Comparison of ENCODE assay signal across 9 cellular contexts in the genomic region with DNA sequence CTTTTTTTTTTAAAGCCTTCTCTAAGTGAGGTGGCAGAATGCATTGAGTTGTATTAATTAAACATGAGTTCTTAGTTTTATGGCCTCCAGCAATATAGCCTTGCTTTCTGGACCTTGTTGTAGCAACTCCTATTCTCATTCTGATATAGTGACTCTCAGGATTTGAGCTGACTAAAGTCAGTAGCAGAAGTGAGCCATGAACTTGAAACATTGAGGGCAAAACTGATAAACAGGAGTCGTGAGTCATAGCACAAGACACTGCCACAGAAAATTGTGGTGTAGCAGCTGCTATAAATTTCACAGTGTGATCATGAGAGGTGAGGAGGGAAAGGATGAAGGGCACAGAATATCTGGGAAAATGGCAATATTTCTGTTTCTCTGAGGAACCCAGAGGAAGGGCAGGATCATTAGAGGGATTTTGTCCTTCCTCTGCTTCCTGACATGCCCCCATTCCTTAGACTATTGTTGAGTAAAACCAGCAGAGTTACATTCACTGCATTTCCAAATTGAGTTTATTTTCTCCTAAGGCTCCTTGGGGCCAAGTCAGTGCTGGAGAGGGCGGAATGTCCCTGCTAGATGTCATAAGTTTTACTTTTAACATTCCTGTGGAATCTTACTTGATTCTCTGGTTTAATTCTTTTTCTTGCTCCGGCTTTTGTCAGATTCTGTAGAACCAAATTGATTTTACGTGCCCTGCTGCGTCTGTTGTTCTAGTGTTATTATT. TPM values are rescaled to one million over a fixed set of nuclear protein-coding genes. Genes with fewer than 3 reads are reported as not detected.
DNase-seq lines count a peak whose midpoint lies in the region; ATAC-seq and TF ChIP-seq lines count a peak whose summit lies in the region.
"Had no signal": no experiment of that assay in that cellular context is flagged by ENCODE, and none has a peak within 500 bp of the region (broad histone marks: within the 10 kb centered on the region; RNA-seq: fewer than 3 reads in every experiment).

No MANE protein-coding gene starts in this region.

- H3K27me3 Mint-ChIP-seq in CD14-positive monocyte (ENCODE audit: low read depth in 3 of 3) = peaks cover 0 to 1% (median 0%) of the 10 kb centered on the region in 3 donors

- peak overlapping the region in 2 of 7 donors; percentile 2 to 56 for H3K27ac Mint-ChIP-seq in CD14-positive monocyte

- DNase-seq in HS-5 (ENCODE audit: low read depth) (peak; percentile 10), mammary epithelial cell (peak; percentile 46), CD14-positive monocyte (ENCODE audit: low spot score) (no peak), colonic mucosa (no peak), SKM-1 treated with dmso at 0.1 percent for 144 hours (lab: John Stamatoyannopoulos, UW; ENCODE audit: unreplicated experiment) (no peak), 8988T (no peak)

- H3K4me3 ChIP-seq in mammary epithelial cell (replicated peaks in 1 of 3; ENCODE audit: insufficient read depth in 1 of 3, low read depth in 2 of 3, low read length in 3 of 3) = no peak overlapping the region
- no peak overlapping the region for H3K4me3 ChIP-seq in colonic mucosa
- H3K4me3 ChIP-seq: PC-9 had no signal

- H3K4me1 ChIP-seq in mammary epithelial cell (ENCODE audit: insufficient read depth, low read length) = no peaks in the 10 kb centered on the region
- no peaks in the 10 kb centered on the region for H3K4me1 ChIP-seq in colonic mucosa

- in situ Hi-C loops in mammary epithelial cell (cut with MboI; ENCODE audit: low sequenced_read_pairs in 2 of 2) = no loop called here

- H3K36me3 ChIP-seq in mammary epithelial cell (ENCODE audit: insufficient read depth, low read length) (no peaks in the 10 kb centered on the region), colonic mucosa (no peaks in the 10 kb centered on the region)

- no TSS peak for BruUV-seq in mammary epithelial cell (replicated peaks; lab: Mats Ljungman, UMichigan)

- no peak overlapping the region for H3K27ac ChIP-seq in mammary epithelial cell (ENCODE audit: insufficient read depth, low read depth, low read length)
- H3K27ac ChIP-seq in colonic mucosa = no peak overlapping the region
- H3K27ac ChIP-seq: PC-9 had no signal

- CTCF ChIA-PET in mammary epithelial cell (lab: Charles Lee; ENCODE audit: low non-redundant PET) = interaction anchor here (0.8 kb wide), 1 partner anchor 68 kb away, joined by 7 read pairs; no protein-coding TSS in a partner anchor

- H3K27me3 ChIP-seq in mammary epithelial cell (ENCODE audit: insufficient read depth, low read length) = peaks cover 2% of the 10 kb centered on the region
- H3K27me3 ChIP-seq in colonic mucosa = no peaks in the 10 kb centered on the region

- dilution Hi-C loops in mammary epithelial cell (cut with HindIII; ENCODE audit: low sequenced_read_pairs) = no loop called here

- H4K20me1 ChIP-seq in mammary epithelial cell (ENCODE audit: insufficient read depth, low read length) = no peaks in the 10 kb centered on the region

- ATAC-seq in GM18505 (IDR thresholded peaks at IDR 0.05; ENCODE audit: unreplicated experiment) = peak; percentile 91
- peak; percentile 99 for ATAC-seq in GM21529 (IDR thresholded peaks at IDR 0.05; ENCODE audit: unreplicated experiment)

- H3K4me1 Mint-ChIP-seq in CD14-positive monocyte = peaks cover 20% of the 10 kb centered on the region

- intact Hi-C loops in mammary epithelial cell (cut with micrococcal nuclease) = no loop called here
- intact Hi-C loops in CD14-positive monocyte (cut with micrococcal nuclease) = no loop called here
- intact Hi-C loops in colonic mucosa (cut with DNase I) = no loop called here

- no peak for TF ChIP-seq POLR2A in GM18505 (IDR thresholded peaks at IDR 0.05; ENCODE audit: borderline replicate concordance, extremely low read depth, insufficient read depth, insufficient read length)

- TF ChIP-seq CTCF in mammary epithelial cell (conservative IDR thresholded peaks at IDR 0.05 in 1 of 2, IDR thresholded peaks at IDR 0.05 in 1 of 2; ENCODE audit: extremely low read depth in 1 of 2, insufficient read depth in 1 of 2, low read depth in 1 of 2, low read length in 2 of 2) = no peak
- TF ChIP-seq CTCF in CD14-positive monocyte (IDR thresholded peaks at IDR 0.05) = no peak
- TF ChIP-seq CTCF in colonic mucosa (IDR thresholded peaks at IDR 0.05) = no peak

- no peak overlapping the region for H3K4me2 ChIP-seq in mammary epithelial cell (ENCODE audit: insufficient read depth, low read depth, low read length)
- H3K4me2 ChIP-seq: PC-9 had no signal

- no peak overlapping the region for H2AFZ ChIP-seq in mammary epithelial cell (ENCODE audit: low read depth, low read length)
- H2AFZ ChIP-seq: PC-9 had no signal

- no peaks in the 10 kb centered on the region for H3K79me2 ChIP-seq in mammary epithelial cell (ENCODE audit: insufficient read depth, low read length)

- H3K36me3 Mint-ChIP-seq in CD14-positive monocyte = peaks cover 0 to 6% of the 10 kb centered on the region in 2 donors

- H3K9me3 Mint-ChIP-seq in CD14-positive monocyte = peaks cover 0 to 1% (median 0%) of the 10 kb centered on the region in 7 donors

- 87% methylated on average over 5 of the region's 5 CpGs for WGBS in mammary epithelial cell (ENCODE audit: low coverage, missing lambda C conversion rate)

- H3K4me3 Mint-ChIP-seq in CD14-positive monocyte = no peak overlapping the region

- H3K9ac ChIP-seq in mammary epithelial cell (ENCODE audit: insufficient read depth, low read length) = no peak overlapping the region
- H3K9ac ChIP-seq in colonic mucosa (ENCODE audit: low read depth in 2 of 2, low read length in 2 of 2) = no peak overlapping the region

- H3K9me3 ChIP-seq in mammary epithelial cell (replicated peaks; ENCODE audit: insufficient read depth, low read length) (no peaks in the 10 kb centered on the region), colonic mucosa (no peaks in the 10 kb centered on the region)

RNA-seq across cellular contexts. Expression of gene KLRG1, which starts 7.5 kb away (rescaled TPM):
- total RNA-seq in mammary epithelial cell = under 1 TPM in 1 of 2 donors, not detected in 1; 0.35 TPM
- polyA plus RNA-seq in mammary epithelial cell = 0.40 TPM
- polyA minus RNA-seq in mammary epithelial cell = not detected
- 1 to 10 TPM; 2.3 to 3.4 TPM for polyA plus RNA-seq in CD14-positive monocyte
- 1 to 10 TPM in 1 of 2 donors, under 1 TPM in 1; 0.54 to 1.0 TPM for total RNA-seq in colonic mucosa

RNA-seq across cellular contexts. Expression of gene M6PR, which starts 47.4 kb away (rescaled TPM):
- total RNA-seq in mammary epithelial cell = 100 to 1,000 TPM; 117 to 165 TPM
- polyA plus RNA-seq in mammary epithelial cell = 108 TPM
- 319 TPM for polyA minus RNA-seq in mammary epithelial cell
- polyA plus RNA-seq in CD14-positive monocyte = 100 to 1,000 TPM; 268 to 285 TPM
- total RNA-seq in colonic mucosa = 100 to 1,000 TPM in 1 of 2 donors, 10 to 100 TPM in 1; 84.3 to 122 TPM

Comparison
In these comparisons a context has a peak if more than half of its experiments do, and no peak if none do; other contexts are left out.
1. DNase-seq: peak in HS-5 (single experiment) and mammary epithelial cell (single experiment); none in CD14-positive monocyte (single experiment), colonic mucosa (single experiment), SKM-1 treated with dmso at 0.1 percent for 144 hours (single experiment) and 8988T (single experiment).